Comparison of ENCODE assay signal across 8 cellular contexts in the genomic region with DNA sequence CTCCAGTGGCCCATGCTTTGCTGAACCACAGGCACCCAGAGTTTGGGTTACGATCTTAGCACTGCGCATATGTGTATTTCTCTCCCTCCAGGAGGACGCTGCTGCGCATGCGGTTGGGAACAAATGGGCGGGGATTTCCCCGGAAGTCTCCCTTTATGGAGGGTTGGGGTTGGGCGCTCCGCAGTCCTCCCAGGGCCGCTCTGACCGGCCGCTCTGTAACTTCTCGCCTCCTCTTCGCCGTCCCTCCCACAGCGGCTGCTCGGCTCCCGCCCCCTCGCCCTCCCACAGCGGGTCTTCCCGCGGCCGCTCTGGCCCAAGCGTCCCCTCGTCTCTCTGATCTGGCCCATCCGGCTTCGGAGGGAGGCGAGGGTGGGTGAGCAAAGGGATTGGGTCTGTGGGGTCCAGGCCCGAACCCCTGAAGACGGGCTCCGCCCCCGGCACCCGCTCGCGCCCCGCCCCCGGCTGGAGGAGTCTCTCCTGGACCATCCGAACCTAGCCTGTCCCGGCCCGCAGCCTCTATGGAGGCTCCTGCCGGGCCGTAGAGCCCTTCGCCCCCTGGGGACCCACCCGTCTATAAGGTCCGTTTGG. TPM values are rescaled to one million over a fixed set of nuclear protein-coding genes. Genes with fewer than 3 reads are reported as not detected.
DNase-seq lines count a peak whose midpoint lies in the region; ATAC-seq and TF ChIP-seq lines count a peak whose summit lies in the region.

MEGF8 (plus strand) TSS at position 328 of the 588 bp plus-strand sequence. CDS start 609 bp downstream, outside the sequence.

- H3K4me3 ChIP-seq in trophoblast cell (ENCODE audit: low read depth, low read length) (peak within 1 kb of the TSS; percentile 85), transverse colon (peak within 1 kb of the TSS; percentile 49 to 96 (median 86))

- peak; percentile 81 for TF ChIP-seq POLR2A in transverse colon (IDR thresholded peaks at IDR 0.05)

- H3K4me1 ChIP-seq in trophoblast cell (ENCODE audit: control insufficient read depth in 1 of 2, insufficient read depth in 2 of 2, low read length in 2 of 2), result peaks cover 5% of the 10 kb centered on the region in 2 experiments
- H3K4me1 ChIP-seq in transverse colon, result peaks cover 23 to 39% (median 27%) of the 10 kb centered on the region in 4 donors

- peak within 1 kb of the TSS; percentile 86 for H3K9ac ChIP-seq in trophoblast cell (ENCODE audit: low read length)

- H4K12ac ChIP-seq in trophoblast cell (ENCODE audit: low read depth, low read length), result peak within 1 kb of the TSS; percentile 56

- peaks cover 5% of the 10 kb centered on the region for H3K79me1 ChIP-seq in trophoblast cell (ENCODE audit: low read length)

- H3K23ac ChIP-seq in trophoblast cell (ENCODE audit: low read length), result no peak within 1 kb of the TSS

- H3K4ac ChIP-seq in trophoblast cell (ENCODE audit: low read depth, low read length), result peak within 1 kb of the TSS; percentile 77

- no peak within 1 kb of the TSS for H2BK12ac ChIP-seq in trophoblast cell (ENCODE audit: low read length)

- H3K36me3 ChIP-seq in trophoblast cell (ENCODE audit: control insufficient read depth in 1 of 2, insufficient read depth in 2 of 2, low read length in 2 of 2) (no peaks in the 10 kb centered on the region), transverse colon (no peaks in the 10 kb centered on the region)

- peak; percentile 93 for TF ChIP-seq CTCF in GM12873 (IDR thresholded peaks at IDR 0.05; ENCODE audit: insufficient read depth, low read depth, low read length, missing control alignments)
- peak in 2 of 5 experiments; percentile 77 to 86 for TF ChIP-seq CTCF in transverse colon (IDR thresholded peaks at IDR 0.05)

- peak; percentile 96 for ATAC-seq in HG02759 (IDR thresholded peaks at IDR 0.05; ENCODE audit: unreplicated experiment)

- peak within 1 kb of the TSS; percentile 35 for H2AK5ac ChIP-seq in trophoblast cell (ENCODE audit: low read length)

- no peak for TF ChIP-seq EP300 in transverse colon (IDR thresholded peaks at IDR 0.05; ENCODE audit: low read depth)

- peaks cover 27% of the 10 kb centered on the region for H3K27me3 ChIP-seq in trophoblast cell (ENCODE audit: insufficient read depth, low read length)
- H3K27me3 ChIP-seq in transverse colon, result peaks cover 36% of the 10 kb centered on the region

- peak within 1 kb of the TSS; percentile 93 for H4K8ac ChIP-seq in trophoblast cell (ENCODE audit: low read depth, low read length)

- 0% methylated on average over 43 to 45 of the region's 45 CpGs for WGBS in adipose tissue, 3 donors
- WGBS in trophoblast cell (ENCODE audit: extremely low coverage, insufficient coverage, insufficient read length), result no CpG with 5 or more reads among the region's 45 CpGs
- WGBS in transverse colon (ENCODE audit: low coverage in 1 of 2), 2 donors, result 0% methylated on average over 32 of the region's 45 CpGs; no CpG with 5 or more reads in 1 of the 2 donors

- H3K9me3 ChIP-seq in trophoblast cell (ENCODE audit: insufficient read depth, low read depth, low read length) (peaks cover 2% of the 10 kb centered on the region), transverse colon (no peaks in the 10 kb centered on the region)

- H2BK5ac ChIP-seq in trophoblast cell (ENCODE audit: low read depth, low read length, poor library complexity), result peak within 1 kb of the TSS; percentile 52

- peak within 1 kb of the TSS; percentile 10 for H2BK120ac ChIP-seq in trophoblast cell (ENCODE audit: insufficient read depth, low read length, poor library complexity)

- peak within 1 kb of the TSS; percentile 96 for H3K4me2 ChIP-seq in trophoblast cell (ENCODE audit: low read length)

- DNase-seq in NCI-H1417 (lab: John Stamatoyannopoulos, UW), result peak; percentile 97 to 100 (median 99)
- DNase-seq in SW 1271 (lab: John Stamatoyannopoulos, UW), result peak; percentile 87 to 95
- DNase-seq in cardiac septum (ENCODE audit: low spot score), result peak; percentile 99
- DNase-seq in trophoblast cell, result peak; percentile 99 to 100
- DNase-seq in transverse colon, result peak; percentile 99

- H3K79me2 ChIP-seq in trophoblast cell (ENCODE audit: control insufficient read depth, insufficient read depth, low read length, poor library complexity), result peaks cover 3% of the 10 kb centered on the region

- intact Hi-C loops in cardiac septum (cut with DNase I) (loop anchor here (2.0 to 5.0 kb wide), 3 partner anchors 72 to 193 kb away; partner anchors contain the start of gene POU2F2), transverse colon (cut with DNase I; ENCODE audit: low total_unique reads) (loop anchor here (10.0 kb wide), 1 partner anchor 191 kb away; the partner anchor contains the start of gene POU2F2)

- H3K14ac ChIP-seq in trophoblast cell (ENCODE audit: low read length), result peak within 1 kb of the TSS; percentile 69

- in situ Hi-C loops in transverse colon (cut with MboI; ENCODE audit: low pct_ligation_motif_present in 1 of 4, low pct_unique_long_range_greater_than_20kb in 1 of 4, low sequenced_read_pairs in 3 of 4), result loop anchor here in 2 of 4 donors (10.0 kb wide), 2 partner anchors 191 to 211 kb away; partner anchors contain the start of gene POU2F2 (in 1 of the 2)

- H2AFZ ChIP-seq in trophoblast cell (ENCODE audit: insufficient read depth, low read length, poor library complexity), result peak within 1 kb of the TSS; percentile 80

- H3K18ac ChIP-seq in trophoblast cell (ENCODE audit: low read length), result peak within 1 kb of the TSS; percentile 66

- peak within 1 kb of the TSS; percentile 65 for H4K91ac ChIP-seq in trophoblast cell (ENCODE audit: low read depth, low read length)

- H3K27ac ChIP-seq in adipose tissue (ENCODE audit: low read depth, low read length) (no peak within 1 kb of the TSS), trophoblast cell (ENCODE audit: low read depth, low read length) (no peak within 1 kb of the TSS), transverse colon (peak within 1 kb of the TSS; percentile 73 to 88 (median 86))

RNA-seq across cellular contexts. Expression of gene MEGF8, which starts in this region (rescaled TPM):
- 10 to 100 TPM in 2 of 3 donors, 1 to 10 TPM in 1; 6.8 to 30.4 (median 20.3) TPM for polyA plus RNA-seq in adipose tissue
- total RNA-seq in cardiac septum, result 45.8 TPM
- 14.0 and 15.0 TPM in 2 replicates for polyA plus RNA-seq in trophoblast cell (2013)
- total RNA-seq in transverse colon, result 10 to 100 TPM; 15.3 to 40.4 (median 22.8) TPM

Comparison
In these comparisons a context has a peak if more than half of its experiments do, and no peak if none do; other contexts are left out.
1. H3K27ac ChIP-seq: peak in transverse colon (4 of 4); none in adipose tissue (single experiment) and trophoblast cell (single experiment).
2. Peak in every context shown above with its lines, with median percentiles within 50 percentile points of each other: DNase-seq.